In genomic region chr1:192639607-192640368, GRCh38 we compare ENCODE assay signal across 9 cellular contexts. TPM values are rescaled to one million over a fixed set of nuclear protein-coding genes. Genes with fewer than 3 reads are reported as not detected.
DNase-seq lines count a peak whose midpoint lies in the region; ATAC-seq, FAIRE-seq and TF ChIP-seq lines count a peak whose summit lies in the region.
"Had no signal": no experiment of that assay in that cellular context is flagged by ENCODE, and none has a peak within 500 bp of the region (broad histone marks: within the 10 kb centered on the region; RNA-seq: fewer than 3 reads in every experiment).

No MANE protein-coding gene starts in this region.

- no peaks in the 10 kb centered on the region for H4K20me1 ChIP-seq in HepG2 (ENCODE audit: insufficient read depth, low read length)

- no peaks in the 10 kb centered on the region for H3K79me1 ChIP-seq in mesenchymal stem cell (replicated peaks; ENCODE audit: low read length, poor library complexity, severe bottlenecking)

- no peak overlapping the region for H3K4me3 ChIP-seq in mesenchymal stem cell (ENCODE audit: insufficient read depth in 1 of 2, low read depth in 1 of 2, low read length in 2 of 2)
- no peak overlapping the region for H3K4me3 ChIP-seq in HepG2 (replicated peaks in 1 of 3; ENCODE audit: insufficient read depth in 1 of 3, low read depth in 2 of 3, low read length in 3 of 3)
- no peak overlapping the region for H3K4me3 ChIP-seq in colonic mucosa

- no peak overlapping the region for H3K9ac ChIP-seq in mesenchymal stem cell (ENCODE audit: low read length)
- H3K9ac ChIP-seq in HepG2 (ENCODE audit: insufficient read depth, low read depth, low read length), result no peak overlapping the region
- H3K9ac ChIP-seq in colonic mucosa (ENCODE audit: low read depth in 2 of 2, low read length in 2 of 2), result no peak overlapping the region

- CTCF ChIA-PET in HepG2 (lab: Yijun Ruan, JAX; ENCODE audit: low intra/inter-chr PET ratio, low total read pairs), result no interaction called here

- H2BK120ac ChIP-seq in mesenchymal stem cell (ENCODE audit: low read depth, low read length), result no peak overlapping the region

- H2BK12ac ChIP-seq in mesenchymal stem cell (ENCODE audit: low read length in 2 of 2), result no peak overlapping the region

- H3K4ac ChIP-seq in mesenchymal stem cell (ENCODE audit: low read depth in 1 of 2, low read length in 2 of 2), result no peak overlapping the region

- no peak for FAIRE-seq in HepG2 (lab: Jason Lieb, UNC)

- no peak overlapping the region for H3K23ac ChIP-seq in mesenchymal stem cell (ENCODE audit: low read length in 2 of 2)

- no peak overlapping the region for H3K18ac ChIP-seq in mesenchymal stem cell (ENCODE audit: low read depth in 1 of 2, low read length in 2 of 2)

- H3K9me3 ChIP-seq in mesenchymal stem cell (ENCODE audit: control insufficient read depth, low read length) (no peaks in the 10 kb centered on the region), HepG2 (ENCODE audit: low read length) (no peaks in the 10 kb centered on the region), colonic mucosa (no peaks in the 10 kb centered on the region)

- DNase-seq in DMS53 (lab: John Stamatoyannopoulos, UW) (peak; percentile 14), DMS53 treated with DMSO at 0.1 percent for 48 hours (lab: John Stamatoyannopoulos, UW; ENCODE audit: unreplicated experiment) (no peak), NCI-H226 (peak; percentile 80), mesenchymal stem cell (peak; percentile 66), HepG2 (ENCODE audit: low spot score) (no peak), colonic mucosa (no peak), SW480 (ENCODE audit: low spot score) (no peak)

- no peak overlapping the region for H3K4me2 ChIP-seq in mesenchymal stem cell (ENCODE audit: low read length, poor library complexity, severe bottlenecking)
- H3K4me2 ChIP-seq in HepG2 (ENCODE audit: low read depth, low read length), result no peak overlapping the region

- in situ Hi-C loops in HepG2 (cut with HindIII; ENCODE audit: extremely low pct_ligation_motif_present, low pct_unique_long_range_greater_than_20kb), result no loop called here

- TF ChIP-seq CTCF in HepG2 (CRISPR knock-in tag; IDR thresholded peaks at IDR 0.05), result no peak
- no peak for TF ChIP-seq CTCF in colonic mucosa (IDR thresholded peaks at IDR 0.05)

- H2AFZ ChIP-seq in mesenchymal stem cell (ENCODE audit: low read depth, low read length), result no peak overlapping the region
- H2AFZ ChIP-seq in HepG2 (ENCODE audit: low read length), result no peak overlapping the region

- H3K36me3 ChIP-seq in mesenchymal stem cell (ENCODE audit: control insufficient read depth in 1 of 2, insufficient read depth in 2 of 2, low read depth in 1 of 2, low read length in 2 of 2) (no peaks in the 10 kb centered on the region), HepG2 (replicated peaks in 1 of 2; ENCODE audit: control insufficient read depth in 1 of 2, insufficient read depth in 2 of 2, low read length in 2 of 2) (no peaks in the 10 kb centered on the region), colonic mucosa (no peaks in the 10 kb centered on the region)

- no peak overlapping the region for H2BK15ac ChIP-seq in mesenchymal stem cell (ENCODE audit: low read depth, poor library complexity, severe bottlenecking)

- peak overlapping the region; percentile 31 for H2BK5ac ChIP-seq in mesenchymal stem cell (ENCODE audit: low read depth, low read length, poor library complexity, severe bottlenecking)

- H3K79me2 ChIP-seq in HepG2 (ENCODE audit: insufficient read depth, low read length), result no peaks in the 10 kb centered on the region

- H3K4me1 ChIP-seq in mesenchymal stem cell (ENCODE audit: control insufficient read depth, insufficient read depth, low read depth, low read length) (no peaks in the 10 kb centered on the region), HepG2 (ENCODE audit: insufficient read depth, low read length) (peaks cover 6% of the 10 kb centered on the region), colonic mucosa (no peaks in the 10 kb centered on the region)

- 82% methylated on average over 2 of the region's 4 CpGs for WGBS in mesenchymal stem cell
- WGBS in HepG2 (ENCODE audit: low lambda C conversion rate), result 30% methylated on average over 4 of the region's 4 CpGs

- H3K27me3 ChIP-seq in mesenchymal stem cell (ENCODE audit: control insufficient read depth in 1 of 2, insufficient read depth in 1 of 2, low read length in 2 of 2) (no peaks in the 10 kb centered on the region), HepG2 (ENCODE audit: control insufficient read depth in 1 of 2, insufficient read depth in 2 of 2, low read length in 2 of 2) (no peaks in the 10 kb centered on the region), colonic mucosa (no peaks in the 10 kb centered on the region)

- no peak overlapping the region for H2AK5ac ChIP-seq in mesenchymal stem cell (ENCODE audit: low read length, severe bottlenecking)

- no peak overlapping the region for H4K8ac ChIP-seq in mesenchymal stem cell (ENCODE audit: low read length)

- TF ChIP-seq POLR2A in HepG2 (IDR thresholded peaks at IDR 0.05; ENCODE audit: insufficient read depth in 1 of 2, low read depth in 2 of 2, low read length in 2 of 2), result no peak

- TF ChIP-seq RAD21 in HepG2 (CRISPR knock-in tag; IDR thresholded peaks at IDR 0.05), result no peak

- ATAC-seq in HG02642 (IDR thresholded peaks at IDR 0.05; ENCODE audit: poor library complexity, unreplicated experiment) (peak; percentile 85), HepG2 (no peak)

- POLR2A ChIA-PET in HepG2 (lab: Yijun Ruan, JAX), result no interaction called here

- BruUV-seq in HepG2 (replicated peaks; lab: Mats Ljungman, UMichigan), result no TSS peak

- TF ChIP-seq EP300 in HepG2 (IDR thresholded peaks at IDR 0.05; ENCODE audit: low read depth in 2 of 2, low read length in 2 of 2), result no peak
- no peak for TF ChIP-seq EP300 in HepG2 (CRISPR knock-in tag; IDR thresholded peaks at IDR 0.05; ENCODE audit: borderline replicate concordance)

- intact Hi-C loops in HepG2 (cut with micrococcal nuclease; ENCODE audit: unreplicated experiment), result loop anchor here (10.0 kb wide), 1 partner anchor 165 kb away; the partner anchor contains the start of gene RGS2
- intact Hi-C loops in colonic mucosa (cut with DNase I), result no loop called here

- no peak overlapping the region for H4K91ac ChIP-seq in mesenchymal stem cell (ENCODE audit: low read length)

- H3K14ac ChIP-seq in mesenchymal stem cell (ENCODE audit: low read length in 2 of 2), result no peak overlapping the region

- H3K27ac ChIP-seq in mesenchymal stem cell (ENCODE audit: low read length, poor library complexity, severe bottlenecking) (no peak overlapping the region), HepG2 (ENCODE audit: extremely low read length, insufficient read depth, low read length) (no peak overlapping the region), colonic mucosa (no peak overlapping the region)

TF ChIP-seq in HepG2, 621 proteins besides CTCF, POLR2A, EP300 and RAD21 (continues in another document):
- TF ChIP-seq SP5 (CRISPR knock-in tag; IDR thresholded peaks at IDR 0.05; ENCODE audit: borderline replicate concordance, low read depth) (no peak), HNRNPK (IDR thresholded peaks at IDR 0.05; ENCODE audit: low read depth, low read length, poor library complexity, severe bottlenecking) (no peak), ZHX1 (CRISPR knock-in tag; IDR thresholded peaks at IDR 0.05; ENCODE audit: low read depth) (no peak), ZNF552 (CRISPR knock-in tag; IDR thresholded peaks at IDR 0.05; ENCODE audit: borderline replicate concordance) (no peak)

RNA-seq across cellular contexts. Expression of gene RGS13, which starts 3.8 kb away (rescaled TPM):
- not detected for polyA plus RNA-seq in mesenchymal stem cell (2013, experiment 1 of 2)
- polyA plus RNA-seq in mesenchymal stem cell (2013, experiment 2 of 2), result not detected
- total RNA-seq in HepG2 (2016; rRNA removed; fragmentation: Illumina TruSeq; extraction: Trizol) (not detected in 2 replicates), colonic mucosa (1 to 10 TPM; 1.0 to 1.1 TPM)
- not detected in 2 replicates for total RNA-seq in HepG2 (2016; cell fraction: cytosol; rRNA removed; fragmentation: Illumina TruSeq; extraction: Trizol; ENCODE audit: low read depth)
- not detected in 2 replicates for total RNA-seq in HepG2 (2016; cell fraction: insoluble cytoplasmic fraction; rRNA removed; fragmentation: Illumina TruSeq; extraction: Trizol)
- not detected in 2 replicates for total RNA-seq in HepG2 (2016; cell fraction: membrane; rRNA removed; fragmentation: Illumina TruSeq; extraction: Trizol)
- not detected in 2 replicates for total RNA-seq in HepG2 (2016; cell fraction: nucleus; rRNA removed; fragmentation: Illumina TruSeq; extraction: Trizol)
- not detected in 2 replicates for polyA plus RNA-seq in HepG2 (2011; rRNA removed)
- not detected in 2 replicates for polyA plus RNA-seq in HepG2 (2011; cell fraction: cytosol; rRNA removed)
- polyA plus RNA-seq in HepG2 (2011; cell fraction: nucleus; rRNA removed), result not detected in 2 replicates
- not detected in 2 replicates for polyA plus RNA-seq in HepG2 (2012)
- not detected in 2 replicates for polyA plus RNA-seq in HepG2 (2016; cell fraction: cytosol; fragmentation: Illumina TruSeq; extraction: Trizol; ENCODE audit: low read depth)
- not detected in 2 replicates for polyA plus RNA-seq in HepG2 (2016; cell fraction: insoluble cytoplasmic fraction; fragmentation: Illumina TruSeq; extraction: Trizol; ENCODE audit: low read depth)
- not detected in 2 replicates for polyA plus RNA-seq in HepG2 (2016; cell fraction: membrane; fragmentation: Illumina TruSeq; extraction: Trizol; ENCODE audit: low read depth)
- polyA plus RNA-seq in HepG2 (2016; cell fraction: nucleus; fragmentation: Illumina TruSeq; extraction: Trizol; ENCODE audit: insufficient read depth, low read depth), result not detected in 2 replicates
- not detected in 2 replicates for polyA minus RNA-seq in HepG2 (2011; rRNA and poly(A)+ RNA removed; ENCODE audit: low replicate concordance)
- polyA minus RNA-seq in HepG2 (2011; cell fraction: cytosol; rRNA and poly(A)+ RNA removed), result not detected in 2 replicates
- polyA minus RNA-seq in HepG2 (2011; cell fraction: nucleus; rRNA and poly(A)+ RNA removed), result not detected in 2 replicates
- total RNA-seq: neural crest cell had no signal

Comparison
In these comparisons a context has a peak if more than half of its experiments do, and no peak if none do; other contexts are left out.
1. DNase-seq: peak in DMS53 (single experiment), NCI-H226 (single experiment) and mesenchymal stem cell (single experiment); none in DMS53 treated with DMSO at 0.1 percent for 48 hours (single experiment), HepG2 (single experiment), colonic mucosa (single experiment) and SW480 (single experiment).